In genomic region chr22:46239261-46240048, GRCh38 we compare ENCODE assay signal across 10 cellular contexts. TPM values are rescaled to one million over a fixed set of nuclear protein-coding genes. Genes with fewer than 3 reads are reported as not detected.
A peak's percentile ranks its signal among the peaks of the same experiment; 100 is the strongest.
DNase-seq lines count a peak whose midpoint lies in the region; ATAC-seq, FAIRE-seq and TF ChIP-seq lines count a peak whose summit lies in the region.
"Had no signal": no experiment of that assay in that cellular context is flagged by ENCODE, and none has a peak within 500 bp of the region (broad histone marks: within the 10 kb centered on the region; RNA-seq: fewer than 3 reads in every experiment).

No MANE protein-coding gene starts in this region.

- peaks cover 3% of the 10 kb centered on the region for H3K4me1 ChIP-seq in right cardiac atrium (ENCODE audit: control insufficient read depth, insufficient read depth, low read length)
- peaks cover 31% of the 10 kb centered on the region for H3K4me1 ChIP-seq in thymus (ENCODE audit: control insufficient read depth, insufficient read depth, low read length)
- peaks cover 11% of the 10 kb centered on the region for H3K4me1 ChIP-seq in body of pancreas

- peak overlapping the region; percentile 62 for H3K27ac ChIP-seq in right cardiac atrium (ENCODE audit: low read length)
- peak overlapping the region in 55 of 59 donors; percentile 55 to 90 (median 81) for H3K27ac ChIP-seq in dorsolateral prefrontal cortex
- peak overlapping the region; percentile 78 for H3K27ac ChIP-seq in thymus (ENCODE audit: low read depth)
- H3K27ac ChIP-seq in body of pancreas, result no peak overlapping the region
- H3K27ac ChIP-seq: thoracic aorta had no signal

- no peak for ATAC-seq in right cardiac atrium
- ATAC-seq in Right ventricle myocardium superior (ENCODE audit: poor library complexity), result no peak
- no peak for ATAC-seq in body of pancreas

- no peak for TF ChIP-seq POLR2A in body of pancreas (IDR thresholded peaks at IDR 0.05)

- TF ChIP-seq CTCF in dorsolateral prefrontal cortex (IDR thresholded peaks at IDR 0.05 in 54 of 56, conservative IDR thresholded peaks at IDR 0.05 in 2 of 56; ENCODE audit: low read depth in 1 of 56, partially characterized antibody in 56 of 56) (no peak), body of pancreas (IDR thresholded peaks at IDR 0.05) (no peak)

- H3K27me3 ChIP-seq in right cardiac atrium (ENCODE audit: control insufficient read depth, insufficient read depth) (no peaks in the 10 kb centered on the region), dorsolateral prefrontal cortex (no peaks in the 10 kb centered on the region), thymus (ENCODE audit: control insufficient read depth, insufficient read depth) (no peaks in the 10 kb centered on the region), body of pancreas (no peaks in the 10 kb centered on the region)

- WGBS in right cardiac atrium, result 83% methylated on average over 20 of the region's 20 CpGs
- WGBS in thymus, result 18% methylated on average over 20 of the region's 20 CpGs
- 75 to 85% methylated on average over 13 to 19 of the region's 20 CpGs for WGBS in body of pancreas, 2 donors

- DNase-seq in right cardiac atrium (no peak), Right ventricle myocardium superior (no peak), dorsolateral prefrontal cortex (no peak), body of pancreas (no peak), RCC 7860 (ENCODE audit: low spot score) (no peak)
- DNase-seq: endodermal cell, NCI-H1436 had no signal

- H3K36me3 ChIP-seq in thymus (ENCODE audit: control insufficient read depth, insufficient read depth) (peaks cover 31% of the 10 kb centered on the region), body of pancreas (replicated peaks in 1 of 2; ENCODE audit: insufficient read depth in 1 of 2, low read depth in 2 of 2) (peaks cover 0 to 2% of the 10 kb centered on the region in 2 donors)

- FAIRE-seq in RCC 7860 (lab: Jason Lieb, UNC), result no peak

- no peaks in the 10 kb centered on the region for H3K9me3 ChIP-seq in right cardiac atrium (ENCODE audit: control insufficient read depth, low read length)
- peaks cover 8% of the 10 kb centered on the region for H3K9me3 ChIP-seq in thymus (ENCODE audit: control insufficient read depth)
- no peaks in the 10 kb centered on the region for H3K9me3 ChIP-seq in body of pancreas
- H3K9me3 ChIP-seq: thoracic aorta had no signal

- intact Hi-C loops in right cardiac atrium (cut with DNase I), result loop anchor here in 2 of 4 donors (10.0 kb wide), 2 partner anchors 85 to 95 kb away; partner anchors contain the start of gene PPARA (in 1 of the 2)
- intact Hi-C loops in Right ventricle myocardium superior (cut with DNase I), result no loop called here
- intact Hi-C loops in dorsolateral prefrontal cortex (cut with DNase I), result no loop called here
- intact Hi-C loops in body of pancreas (cut with DNase I), result loop anchor here (10.0 kb wide), 1 partner anchor 85 kb away; the partner anchor contains the start of gene PPARA

- H3K4me3 ChIP-seq in right cardiac atrium (ENCODE audit: low read length) (no peak overlapping the region), dorsolateral prefrontal cortex (peak overlapping the region in 1 of 59 donors; percentile 0), thymus (ENCODE audit: low read length) (no peak overlapping the region), body of pancreas (no peak overlapping the region)
- H3K4me3 ChIP-seq: thoracic aorta had no signal

RNA-seq across cellular contexts. Expression of gene CDPF1, which starts 10.6 kb away (rescaled TPM):
- total RNA-seq in right cardiac atrium (10 to 100 TPM in 1 of 4 donors, 1 to 10 TPM in 3; 8.9 to 10.4 (median 9.2) TPM), Right ventricle myocardium superior (5.4 TPM), dorsolateral prefrontal cortex (10 to 100 TPM in 18 of 120 experiments, 1 to 10 TPM in 102; 3.3 to 15.3 (median 7.3) TPM), body of pancreas (10 to 100 TPM in 1 of 2 donors, 1 to 10 TPM in 1; 5.9 to 12.5 TPM)
- polyA plus RNA-seq in right cardiac atrium (10.5 TPM), thymus (16.1 TPM)

RNA-seq across cellular contexts. Expression of gene PKDREJ, which starts 23.7 kb away (rescaled TPM):
- total RNA-seq in right cardiac atrium (under 1 TPM; 0.06 to 0.25 (median 0.10) TPM), Right ventricle myocardium superior (0.05 TPM), dorsolateral prefrontal cortex (under 1 TPM in 71 of 120 experiments, not detected in 49; 0.04 to 0.38 (median 0.10) TPM), body of pancreas (under 1 TPM; under 0.01 to 0.33 TPM)
- polyA plus RNA-seq in right cardiac atrium (0.07 TPM), thymus (0.02 TPM)
- polyA plus RNA-seq: neural cell had no signal

RNA-seq across cellular contexts. Expression of gene TTC38, which starts 28.4 kb away (rescaled TPM):
- 10 to 100 TPM; 22.4 to 30.7 (median 27.8) TPM for total RNA-seq in right cardiac atrium
- 16.6 TPM for polyA plus RNA-seq in right cardiac atrium
- 24.1 TPM for total RNA-seq in Right ventricle myocardium superior
- 10 to 100 TPM in 105 of 120 experiments, 1 to 10 TPM in 15; 5.5 to 42.2 (median 14.9) TPM for total RNA-seq in dorsolateral prefrontal cortex
- polyA plus RNA-seq in thymus, result 10.3 TPM
- total RNA-seq in body of pancreas, result 100 to 1,000 TPM in 1 of 2 donors, 10 to 100 TPM in 1; 38.4 to 113 TPM

RNA-seq across cellular contexts. Expression of gene GTSE1, which starts 57.2 kb away (rescaled TPM):
- total RNA-seq in right cardiac atrium, result 1 to 10 TPM in 3 of 4 donors, under 1 TPM in 1; 0.42 to 1.8 (median 1.2) TPM
- polyA plus RNA-seq in right cardiac atrium, result 0.50 TPM
- total RNA-seq in Right ventricle myocardium superior, result 0.43 TPM
- 1 to 10 TPM in 12 of 120 experiments, under 1 TPM in 101, not detected in 7; 0.11 to 1.3 (median 0.53) TPM for total RNA-seq in dorsolateral prefrontal cortex
- 4.4 TPM for polyA plus RNA-seq in thymus
- total RNA-seq in body of pancreas, result under 1 TPM in 1 of 2 donors, not detected in 1; 0.26 TPM

Comparison
In these comparisons a context has a peak if more than half of its experiments do, and no peak if none do; other contexts are left out.
1. H3K27ac ChIP-seq: peak in right cardiac atrium (single experiment), dorsolateral prefrontal cortex (55 of 59) and thymus (single experiment); none in body of pancreas (0 of 4).